ENCODE assay signal across 12 cellular contexts in the genomic region with DNA sequence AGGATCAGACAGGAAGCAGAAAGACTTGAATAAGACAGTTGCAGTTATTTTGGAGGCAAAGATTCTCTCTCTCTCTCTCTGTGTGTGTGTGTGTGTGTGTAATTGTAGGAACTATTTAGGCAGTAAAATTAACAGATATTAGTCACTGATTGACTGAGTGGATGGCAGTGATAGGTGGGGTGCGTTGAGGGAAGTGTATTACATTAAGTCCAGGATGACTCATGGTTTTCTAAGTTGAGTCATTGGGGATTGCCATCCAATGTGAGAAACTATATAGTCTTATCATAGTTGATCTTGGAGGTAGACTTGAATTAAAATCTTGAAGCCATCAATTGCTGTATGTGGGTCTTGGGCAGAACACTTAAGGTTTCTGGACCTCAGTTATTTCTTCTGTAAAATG.
DNase-seq lines count a peak whose midpoint lies in the region; ATAC-seq and TF ChIP-seq lines count a peak whose summit lies in the region.
"Had no signal": no experiment of that assay in that cellular context is flagged by ENCODE, and none has a peak within 500 bp of the region (broad histone marks: within the 10 kb centered on the region; RNA-seq: fewer than 3 reads in every experiment).

No MANE protein-coding gene starts in this region.

- no peaks in the 10 kb centered on the region for H3K9me3 ChIP-seq in body of pancreas
- H3K9me3 ChIP-seq: upper lobe of right lung had no signal

- intact Hi-C loops in body of pancreas (cut with DNase I), result no loop called here
- intact Hi-C loops in activated naive CD4-positive, alpha-beta T cell treated with anti-CD3 and anti-CD28 coated beads for 36 hours (cut with micrococcal nuclease), result no loop called here

- WGBS in body of pancreas, 2 donors, result 23% methylated on average over 1 of the region's 1 CpG

- TF ChIP-seq CTCF in GM23338 (conservative IDR thresholded peaks at IDR 0.05; ENCODE audit: low read depth in 2 of 2) (no peak), fibroblast of the aortic adventitia (IDR thresholded peaks at IDR 0.05; ENCODE audit: insufficient read depth, low read length) (no peak), body of pancreas (IDR thresholded peaks at IDR 0.05) (no peak)

- H3K79me2 ChIP-seq in GM23338 (replicated peaks; ENCODE audit: insufficient read depth), result 0 out of 2 replicates have a peak, but pooled peaks cover 5% of the 10 kb centered on the region

- no peak for TF ChIP-seq POLR2A in body of pancreas (IDR thresholded peaks at IDR 0.05)

- H3F3A ChIP-seq in GM23338 (replicated peaks; ENCODE audit: low read depth), result no peaks in the 10 kb centered on the region

- no peaks in the 10 kb centered on the region for H3K4me1 Mint-ChIP-seq in GM23338
- no peaks in the 10 kb centered on the region for H3K4me1 Mint-ChIP-seq in activated naive CD4-positive, alpha-beta T cell treated with anti-CD3 and anti-CD28 coated beads for 36 hours (ENCODE audit: low read depth)
- H3K4me1 Mint-ChIP-seq: brain, neural crest cell had no signal

- no peaks in the 10 kb centered on the region for H3K9me3 Mint-ChIP-seq in GM23338
- H3K9me3 Mint-ChIP-seq in activated naive CD4-positive, alpha-beta T cell treated with anti-CD3 and anti-CD28 coated beads for 36 hours, result peaks cover 3% of the 10 kb centered on the region

- H3K4me1 ChIP-seq in GM23338 (ENCODE audit: insufficient read depth) (no peaks in the 10 kb centered on the region), body of pancreas (no peaks in the 10 kb centered on the region)
- H3K4me1 ChIP-seq: upper lobe of right lung had no signal

- H3K27ac ChIP-seq in GM23338 (ENCODE audit: low read depth) (no peak overlapping the region), body of pancreas (no peak overlapping the region)
- H3K27ac ChIP-seq: upper lobe of right lung had no signal

- ATAC-seq in GM23338 (no peak), body of pancreas (no peak), GM21367 (IDR thresholded peaks at IDR 0.05; ENCODE audit: unreplicated experiment) (no peak)
- ATAC-seq: upper lobe of right lung had no signal

- H3K4me3 Mint-ChIP-seq in GM23338, result no peak overlapping the region
- no peak overlapping the region for H3K4me3 Mint-ChIP-seq in activated naive CD4-positive, alpha-beta T cell treated with anti-CD3 and anti-CD28 coated beads for 36 hours
- H3K4me3 Mint-ChIP-seq: brain, neural crest cell had no signal

- H3K4me2 ChIP-seq in GM23338, result no peak overlapping the region

- no peaks in the 10 kb centered on the region for H4K20me1 ChIP-seq in GM23338 (replicated peaks; ENCODE audit: insufficient read depth)

- H3K27ac Mint-ChIP-seq in GM23338, result peak overlapping the region; percentile 38; the same call in 1 of the 2 replicates
- H3K27ac Mint-ChIP-seq in activated naive CD4-positive, alpha-beta T cell treated with anti-CD3 and anti-CD28 coated beads for 36 hours, result no peak overlapping the region
- H3K27ac Mint-ChIP-seq: brain had no signal

- CTCF ChIA-PET in activated naive CD4-positive, alpha-beta T cell treated with anti-CD3 and anti-CD28 coated beads for 36 hours (lab: Charles Lee), result no interaction called here

- H3K27me3 Mint-ChIP-seq in GM23338 (ENCODE audit: insufficient read depth, low read depth, poor library complexity), result no peaks in the 10 kb centered on the region
- H3K27me3 Mint-ChIP-seq in activated naive CD4-positive, alpha-beta T cell treated with anti-CD3 and anti-CD28 coated beads for 36 hours (ENCODE audit: low read depth), result no peaks in the 10 kb centered on the region
- H3K27me3 Mint-ChIP-seq: brain had no signal

- H3K9me2 ChIP-seq in GM23338 (ENCODE audit: insufficient read depth), result no peaks in the 10 kb centered on the region

- H3K36me3 ChIP-seq in GM23338 (ENCODE audit: insufficient read depth) (no peaks in the 10 kb centered on the region), body of pancreas (replicated peaks in 1 of 2; ENCODE audit: insufficient read depth in 1 of 2, low read depth in 2 of 2) (no peaks in the 10 kb centered on the region)
- H3K36me3 ChIP-seq: upper lobe of right lung had no signal

- H3K36me3 Mint-ChIP-seq in GM23338 (ENCODE audit: low read depth), result peaks cover 6% of the 10 kb centered on the region; the same call in 1 of the 3 replicates
- no peaks in the 10 kb centered on the region for H3K36me3 Mint-ChIP-seq in activated naive CD4-positive, alpha-beta T cell treated with anti-CD3 and anti-CD28 coated beads for 36 hours (ENCODE audit: low read depth)
- H3K36me3 Mint-ChIP-seq: brain had no signal

- peak; percentile 80 for DNase-seq in EL
- DNase-seq in GM23338 (ENCODE audit: low spot score), result no peak
- DNase-seq in M059J (ENCODE audit: low read depth), result peak; percentile 80
- DNase-seq in fibroblast of the aortic adventitia (ENCODE audit: low read depth), result peak; percentile 67
- DNase-seq in hepatic stellate cell (ENCODE audit: low spot score), result no peak
- no peak for DNase-seq in body of pancreas
- DNase-seq in activated naive CD4-positive, alpha-beta T cell treated with anti-CD3 and anti-CD28 coated beads for 36 hours, result no peak
- DNase-seq: NCI-H1694 treated with DMSO at 0.1 percent for 48 hours, upper lobe of right lung had no signal

- no peak overlapping the region for H2AFZ ChIP-seq in GM23338

- H3K4me3 ChIP-seq in GM23338 (no peak overlapping the region), fibroblast of the aortic adventitia (ENCODE audit: low read depth, low read length) (no peak overlapping the region), body of pancreas (no peak overlapping the region)
- H3K4me3 ChIP-seq: upper lobe of right lung had no signal

- H3K27me3 ChIP-seq in GM23338 (ENCODE audit: insufficient read depth), result no peaks in the 10 kb centered on the region
- no peaks in the 10 kb centered on the region for H3K27me3 ChIP-seq in body of pancreas
- H3K27me3 ChIP-seq: upper lobe of right lung had no signal

TF ChIP-seq in GM23338, 12 proteins besides CTCF, POLR2A, EP300 and RAD21:
- TF ChIP-seq CREB1 (CRISPR knock-in tag; IDR thresholded peaks at IDR 0.05; ENCODE audit: low read depth), result no peak

Comparison
In these comparisons a context has a peak if more than half of its experiments do, and no peak if none do; other contexts are left out.
1. DNase-seq: peak in EL (single experiment), M059J (single experiment) and fibroblast of the aortic adventitia (single experiment); none in GM23338 (single experiment), hepatic stellate cell (single experiment), body of pancreas (0 of 4) and activated naive CD4-positive, alpha-beta T cell treated with anti-CD3 and anti-CD28 coated beads for 36 hours (single experiment).